In genomic region chr3:169456900-169457299, GRCh38 we compare ENCODE assay signal across 20 cellular contexts.
DNase-seq lines count a peak whose midpoint lies in the region; ATAC-seq and TF ChIP-seq lines count a peak whose summit lies in the region.
"Had no signal": no experiment of that assay in that cellular context is flagged by ENCODE, and none has a peak within 500 bp of the region (broad histone marks: within the 10 kb centered on the region; RNA-seq: fewer than 3 reads in every experiment).

No MANE protein-coding gene starts in this region.

- no peaks in the 10 kb centered on the region for H3K36me3 ChIP-seq in aorta (ENCODE audit: control insufficient read depth in 1 of 2, insufficient read depth in 2 of 2, low read length in 1 of 2)
- H3K36me3 ChIP-seq: BLaER1 treated with 17β-estradiol and CSF1 and Interleukin-3, amounts not matched to agents 10 nM and 100 nM; MG63; SJCRH30 had no signal

- H3K4me3 ChIP-seq in aorta (ENCODE audit: low read length in 2 of 2) = no peak overlapping the region
- H3K4me3 ChIP-seq: BLaER1 treated with 17β-estradiol and CSF1 and Interleukin-3, amounts not matched to agents 10 nM and 100 nM; MG63; SJCRH30 had no signal

- in situ Hi-C loops in ACHN (cut with HindIII; ENCODE audit: low pct_ligation_motif_present, low pct_unique_long_range_greater_than_20kb, low sequenced_read_pairs) = no loop called here

- intact Hi-C loops in left cardiac atrium (cut with DNase I) = no loop called here
- intact Hi-C loops in cardiac septum (cut with DNase I) = loop anchor here (2.0 to 10.0 kb wide), 2 partner anchors 204 to 302 kb away; no protein-coding TSS in a partner anchor
- intact Hi-C loops in aorta (cut with DNase I) = no loop called here

- peak in 1 of 2 donors; percentile 45 for ATAC-seq in left cardiac atrium
- peak; percentile 65 for ATAC-seq in WTC11
- peak; percentile 12 for ATAC-seq in aorta (ENCODE audit: low FRiP score)
- no peak for ATAC-seq in HG02840 (IDR thresholded peaks at IDR 0.05; ENCODE audit: low FRiP score, unreplicated experiment)
- ATAC-seq: HCT116, PC-3 had no signal

- 63 to 70% methylated on average over 4 of the region's 4 CpGs for WGBS in aorta, 2 donors

- no peaks in the 10 kb centered on the region for H3K9me3 ChIP-seq in aorta (ENCODE audit: control insufficient read depth, low read length)
- H3K9me3 ChIP-seq: BLaER1 treated with 17β-estradiol and CSF1 and Interleukin-3, amounts not matched to agents 10 nM and 100 nM; MG63; SJCRH30 had no signal

- H3K9me3 Mint-ChIP-seq in WTC11 = no peaks in the 10 kb centered on the region

- no peaks in the 10 kb centered on the region for H3K27me3 ChIP-seq in aorta (ENCODE audit: control insufficient read depth in 1 of 2, insufficient read depth in 2 of 2, low read length in 1 of 2)
- H3K27me3 ChIP-seq: BLaER1 treated with 17β-estradiol and CSF1 and Interleukin-3, amounts not matched to agents 10 nM and 100 nM; MG63; SJCRH30 had no signal

- no peak overlapping the region for H3K27ac ChIP-seq in aorta (ENCODE audit: low read depth in 1 of 2, low read length in 2 of 2)
- H3K27ac ChIP-seq: BLaER1 treated with 17β-estradiol and CSF1 and Interleukin-3, amounts not matched to agents 10 nM and 100 nM; SJCRH30 had no signal

- H3K4me3 Mint-ChIP-seq in WTC11 = no peak overlapping the region

- DNase-seq in left cardiac atrium (peak; percentile 26), cardiac septum (ENCODE audit: low spot score) (no peak), WTC11 (ENCODE audit: low spot score) (no peak), iPS-NIHi7 (ENCODE audit: extremely low spot score) (peak; percentile 14), aorta (no peak), C1 segment of cervical spinal cord (lab: John Stamatoyannopoulos, UW) (no peak), ACHN (no peak)
- DNase-seq: GDM1, GOT3, Kasumi-1, MG63, NCI-H1092, NCI-H2081, NCI-H446 treated with DMSO at 0.1 percent for 48 hours, PC-3, RPMI8226, SJCRH30 had no signal

- H3K27ac Mint-ChIP-seq in WTC11 = no peak overlapping the region

- H3K4me1 Mint-ChIP-seq in WTC11 = peaks cover 8% of the 10 kb centered on the region; the same call in 1 of the 2 replicates

- H3K4me1 ChIP-seq in aorta (ENCODE audit: control insufficient read depth in 1 of 2, insufficient read depth in 2 of 2, low read length in 2 of 2) = peaks cover 0 to 13% of the 10 kb centered on the region in 2 donors
- H3K4me1 ChIP-seq: BLaER1 treated with 17β-estradiol and CSF1 and Interleukin-3, amounts not matched to agents 10 nM and 100 nM had no signal

- POLR2A ChIA-PET in WTC11 (lab: Charles Lee) = no interaction called here

- TF ChIP-seq CTCF in WTC11 (IDR thresholded peaks at IDR 0.05) = no peak

- CTCF ChIA-PET in WTC11 (lab: Charles Lee) = no interaction called here

- H3K27me3 Mint-ChIP-seq in WTC11 (ENCODE audit: low read depth) = no peaks in the 10 kb centered on the region

- no peaks in the 10 kb centered on the region for H3K36me3 Mint-ChIP-seq in WTC11

TF ChIP-seq in WTC11, 78 proteins besides CTCF, POLR2A, EP300 and RAD21:
- no peak for TF ChIP-seq NR3C1 (CRISPR knock-in tag; conservative IDR thresholded peaks at IDR 0.05; ENCODE audit: low read depth)
- no peak for TF ChIP-seq NFE2L1 (CRISPR knock-in tag; IDR thresholded peaks at IDR 0.05)
TF ChIP-seq in WTC11: peak in this region for 0.

Comparison
In these comparisons a context has a peak if more than half of its experiments do, and no peak if none do; other contexts are left out.
1. DNase-seq: peak in left cardiac atrium (single experiment) and iPS-NIHi7 (single experiment); none in cardiac septum (single experiment), WTC11 (single experiment), aorta (0 of 2), C1 segment of cervical spinal cord (0 of 14) and ACHN (single experiment).